Comparison of ENCODE assay signal across 8 cellular contexts in genomic region chr2:131123192-131123591, GRCh38.
"Had no signal": no experiment of that assay in that cellular context is flagged by ENCODE, and none has a peak within 500 bp of the region (broad histone marks: within the 10 kb centered on the region; RNA-seq: fewer than 3 reads in every experiment).

No MANE protein-coding gene starts in this region.

- H3K27ac ChIP-seq: GM23248, HL-60 had no signal

- H3K4me3 ChIP-seq: GM23248, HAP-1 had no signal

- DNase-seq: GM23248, GOT3, H7, HFFc6 had no signal

- H3K9me3 ChIP-seq: HAP-1 had no signal

- ATAC-seq: HCT116, HepG2 had no signal
